Comparison of ENCODE assay signal across 1 cellular context in genomic region chr10:3848768-3849643, GRCh38.
TF ChIP-seq lines count a peak whose summit lies in the region.

No MANE protein-coding gene starts in this region.

TF ChIP-seq in SK-N-SH, 30 proteins besides CTCF, POLR2A, EP300 and RAD21 (continued from another document):
- TF ChIP-seq, protein P1, sequence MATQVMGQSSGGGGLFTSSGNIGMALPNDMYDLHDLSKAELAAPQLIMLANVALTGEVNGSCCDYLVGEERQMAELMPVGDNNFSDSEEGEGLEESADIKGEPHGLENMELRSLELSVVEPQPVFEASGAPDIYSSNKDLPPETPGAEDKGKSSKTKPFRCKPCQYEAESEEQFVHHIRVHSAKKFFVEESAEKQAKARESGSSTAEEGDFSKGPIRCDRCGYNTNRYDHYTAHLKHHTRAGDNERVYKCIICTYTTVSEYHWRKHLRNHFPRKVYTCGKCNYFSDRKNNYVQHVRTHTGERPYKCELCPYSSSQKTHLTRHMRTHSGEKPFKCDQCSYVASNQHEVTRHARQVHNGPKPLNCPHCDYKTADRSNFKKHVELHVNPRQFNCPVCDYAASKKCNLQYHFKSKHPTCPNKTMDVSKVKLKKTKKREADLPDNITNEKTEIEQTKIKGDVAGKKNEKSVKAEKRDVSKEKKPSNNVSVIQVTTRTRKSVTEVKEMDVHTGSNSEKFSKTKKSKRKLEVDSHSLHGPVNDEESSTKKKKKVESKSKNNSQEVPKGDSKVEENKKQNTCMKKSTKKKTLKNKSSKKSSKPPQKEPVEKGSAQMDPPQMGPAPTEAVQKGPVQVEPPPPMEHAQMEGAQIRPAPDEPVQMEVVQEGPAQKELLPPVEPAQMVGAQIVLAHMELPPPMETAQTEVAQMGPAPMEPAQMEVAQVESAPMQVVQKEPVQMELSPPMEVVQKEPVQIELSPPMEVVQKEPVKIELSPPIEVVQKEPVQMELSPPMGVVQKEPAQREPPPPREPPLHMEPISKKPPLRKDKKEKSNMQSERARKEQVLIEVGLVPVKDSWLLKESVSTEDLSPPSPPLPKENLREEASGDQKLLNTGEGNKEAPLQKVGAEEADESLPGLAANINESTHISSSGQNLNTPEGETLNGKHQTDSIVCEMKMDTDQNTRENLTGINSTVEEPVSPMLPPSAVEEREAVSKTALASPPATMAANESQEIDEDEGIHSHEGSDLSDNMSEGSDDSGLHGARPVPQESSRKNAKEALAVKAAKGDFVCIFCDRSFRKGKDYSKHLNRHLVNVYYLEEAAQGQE (IDR thresholded peaks at IDR 0.05; ENCODE audit: low read depth, low read length) = no peak
- TF ChIP-seq, protein P2, sequence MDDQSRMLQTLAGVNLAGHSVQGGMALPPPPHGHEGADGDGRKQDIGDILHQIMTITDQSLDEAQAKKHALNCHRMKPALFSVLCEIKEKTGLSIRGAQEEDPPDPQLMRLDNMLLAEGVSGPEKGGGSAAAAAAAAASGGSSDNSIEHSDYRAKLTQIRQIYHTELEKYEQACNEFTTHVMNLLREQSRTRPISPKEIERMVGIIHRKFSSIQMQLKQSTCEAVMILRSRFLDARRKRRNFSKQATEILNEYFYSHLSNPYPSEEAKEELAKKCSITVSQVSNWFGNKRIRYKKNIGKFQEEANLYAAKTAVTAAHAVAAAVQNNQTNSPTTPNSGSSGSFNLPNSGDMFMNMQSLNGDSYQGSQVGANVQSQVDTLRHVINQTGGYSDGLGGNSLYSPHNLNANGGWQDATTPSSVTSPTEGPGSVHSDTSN (IDR thresholded peaks at IDR 0.05) = peak; percentile 51; the same call in 1 of the 2 replicates
- TF ChIP-seq, protein P3, sequence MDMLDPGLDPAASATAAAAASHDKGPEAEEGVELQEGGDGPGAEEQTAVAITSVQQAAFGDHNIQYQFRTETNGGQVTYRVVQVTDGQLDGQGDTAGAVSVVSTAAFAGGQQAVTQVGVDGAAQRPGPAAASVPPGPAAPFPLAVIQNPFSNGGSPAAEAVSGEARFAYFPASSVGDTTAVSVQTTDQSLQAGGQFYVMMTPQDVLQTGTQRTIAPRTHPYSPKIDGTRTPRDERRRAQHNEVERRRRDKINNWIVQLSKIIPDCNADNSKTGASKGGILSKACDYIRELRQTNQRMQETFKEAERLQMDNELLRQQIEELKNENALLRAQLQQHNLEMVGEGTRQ (IDR thresholded peaks at IDR 0.05; ENCODE audit: borderline replicate concordance, low read depth, low read length) = no peak
- TF ChIP-seq GATA2 (CRISPR knock-in tag; IDR thresholded peaks at IDR 0.05) = no peak
- TF ChIP-seq IRF3 (IDR thresholded peaks at IDR 0.05; ENCODE audit: low read depth, low read length) = no peak
- TF ChIP-seq, protein P4, sequence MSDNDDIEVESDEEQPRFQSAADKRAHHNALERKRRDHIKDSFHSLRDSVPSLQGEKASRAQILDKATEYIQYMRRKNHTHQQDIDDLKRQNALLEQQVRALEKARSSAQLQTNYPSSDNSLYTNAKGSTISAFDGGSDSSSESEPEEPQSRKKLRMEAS (IDR thresholded peaks at IDR 0.05; ENCODE audit: low read depth) = no peak
- TF ChIP-seq FOXM1 (IDR thresholded peaks at IDR 0.05; ENCODE audit: low read depth) = 0 out of 2 replicates have a peak, but pooled peaks have one; percentile 32
- no peak for TF ChIP-seq SIN3A (IDR thresholded peaks at IDR 0.05; ENCODE audit: borderline replicate concordance, low read depth, low read length)
- no peak for TF ChIP-seq SMC3 (IDR thresholded peaks at IDR 0.05; ENCODE audit: low read depth, low read length)
- TF ChIP-seq CHD2 (IDR thresholded peaks at IDR 0.05; ENCODE audit: low read length, partially characterized antibody) = no peak
- no peak for TF ChIP-seq USF1 (IDR thresholded peaks at IDR 0.05; ENCODE audit: borderline replicate concordance, low read depth)
- no peak for TF ChIP-seq RXRA (IDR thresholded peaks at IDR 0.05; ENCODE audit: borderline replicate concordance, low read depth)
- no peak for TF ChIP-seq NRF1 (IDR thresholded peaks at IDR 0.05; ENCODE audit: low read depth, low read length)
- no peak for TF ChIP-seq RFX5 (IDR thresholded peaks at IDR 0.05; ENCODE audit: low read length)
- peak; percentile 79 for TF ChIP-seq JUND (IDR thresholded peaks at IDR 0.05)
- no peak for TF ChIP-seq ELF1 (IDR thresholded peaks at IDR 0.05)
- no peak for TF ChIP-seq RCOR1 (IDR thresholded peaks at IDR 0.05; ENCODE audit: low read length)
- TF ChIP-seq POLR2AphosphoS5 (IDR thresholded peaks at IDR 0.05; ENCODE audit: low read depth, low read length) = no peak; the same call in 1 of the 2 replicates
- no peak for TF ChIP-seq FOXJ3 (CRISPR knock-in tag; IDR thresholded peaks at IDR 0.05)
- TF ChIP-seq GABPA (IDR thresholded peaks at IDR 0.05; ENCODE audit: low read depth) = no peak
- no peak for TF ChIP-seq EZH2phosphoT487 (IDR thresholded peaks at IDR 0.05; ENCODE audit: borderline replicate concordance, low read depth)
- TF ChIP-seq TAF1 (IDR thresholded peaks at IDR 0.05; ENCODE audit: borderline replicate concordance, low read depth, low read length) = no peak
- peak; percentile 69 for TF ChIP-seq TCF12 (IDR thresholded peaks at IDR 0.05)
- TF ChIP-seq MEF2A (IDR thresholded peaks at IDR 0.05; ENCODE audit: borderline replicate concordance, low read depth) = no peak
